Comparison of ENCODE assay signal across 8 cellular contexts in the genomic region with DNA sequence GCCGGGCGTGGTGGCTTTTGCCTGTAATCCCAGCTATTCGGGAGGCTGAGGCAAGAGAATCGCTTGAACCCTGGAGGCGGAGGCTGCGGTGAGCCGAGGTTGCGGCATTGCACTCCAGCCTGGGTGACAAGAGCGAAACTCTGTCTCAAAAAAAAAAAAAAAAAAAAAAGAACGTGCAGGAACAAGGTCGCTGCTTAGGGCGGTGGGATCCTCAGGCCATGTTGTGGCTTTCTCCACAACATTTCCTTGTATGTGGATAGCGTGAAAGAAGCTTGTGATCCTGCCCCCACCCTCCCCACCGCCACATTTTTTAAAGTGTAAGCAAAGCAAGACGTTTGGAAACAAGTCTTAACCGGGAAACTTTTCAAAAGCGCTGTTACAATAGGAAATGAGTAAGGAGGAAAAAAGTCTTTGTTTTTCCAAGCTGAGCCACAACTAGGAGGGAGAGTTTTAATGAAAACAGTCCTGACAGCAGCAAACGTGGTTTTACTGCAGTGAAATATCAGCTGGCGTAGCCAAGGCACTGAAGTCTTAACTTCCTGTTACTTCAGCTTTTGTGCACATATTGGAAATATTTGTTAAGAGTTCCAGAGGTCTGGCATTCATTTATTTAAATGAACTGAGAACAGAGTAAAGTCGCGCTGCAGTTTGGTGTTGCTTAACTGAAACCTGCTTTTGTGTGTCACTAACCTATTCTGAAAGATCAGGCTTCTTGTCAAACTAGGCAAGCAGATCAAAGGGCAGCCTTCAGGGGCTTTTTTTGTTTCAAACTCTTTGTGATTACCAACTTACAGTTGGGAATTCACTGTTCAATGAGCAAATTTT. TPM values are rescaled to one million over a fixed set of nuclear protein-coding genes. Genes with fewer than 3 reads are reported as not detected.
DNase-seq lines count a peak whose midpoint lies in the region; ATAC-seq, FAIRE-seq and TF ChIP-seq lines count a peak whose summit lies in the region.

No MANE protein-coding gene starts in this region.

- peak overlapping the region; percentile 95 for H3K4me3 Mint-ChIP-seq in chondrocyte (ENCODE audit: unreplicated experiment)
- peak overlapping the region; percentile 93 for H3K4me3 Mint-ChIP-seq in stimulated activated effector memory CD8-positive, alpha-beta T cell treated with anti-CD3 and anti-CD28 coated beads, Interleukin-12 subunit alpha, Interleukin-12 subunit beta, amount 100 ng/mL, for 72 hours

- no peaks in the 10 kb centered on the region for H3K9me3 ChIP-seq in SK-N-SH
- H3K9me3 ChIP-seq in left lung = no peaks in the 10 kb centered on the region

- intact Hi-C loops in left lung (cut with DNase I) = loop anchor here in 1 of 2 donors (5.0 to 10.0 kb wide), 2 partner anchors 139 to 169 kb away; no protein-coding TSS in a partner anchor

- no peaks in the 10 kb centered on the region for H3K9me3 Mint-ChIP-seq in chondrocyte (ENCODE audit: low read depth)
- no peaks in the 10 kb centered on the region for H3K9me3 Mint-ChIP-seq in stimulated activated effector memory CD8-positive, alpha-beta T cell treated with anti-CD3 and anti-CD28 coated beads, Interleukin-12 subunit alpha, Interleukin-12 subunit beta, amount 100 ng/mL, for 72 hours

- no peak for TF ChIP-seq RAD21 in SK-N-SH (IDR thresholded peaks at IDR 0.05; ENCODE audit: low read length)

- no peaks in the 10 kb centered on the region for H3K9me2 ChIP-seq in SK-N-SH

- H3K27me3 ChIP-seq in SK-N-SH (ENCODE audit: insufficient read depth) (no peaks in the 10 kb centered on the region), left lung (no peaks in the 10 kb centered on the region)

- ATAC-seq in left lung = peak; percentile 0
- ATAC-seq in stimulated activated effector memory CD8-positive, alpha-beta T cell treated with anti-CD3 and anti-CD28 coated beads, Interleukin-12 subunit alpha, Interleukin-12 subunit beta, amount 100 ng/mL, for 72 hours = no peak
- ATAC-seq in HG03097 (IDR thresholded peaks at IDR 0.05; ENCODE audit: low FRiP score, unreplicated experiment) = no peak
- no peak for ATAC-seq in HG03520 (IDR thresholded peaks at IDR 0.05; ENCODE audit: unreplicated experiment)

- peak in 1 of 2 experiments; percentile 59; a peak in 2 of 4 replicates for TF ChIP-seq EP300 in SK-N-SH (IDR thresholded peaks at IDR 0.05; ENCODE audit: borderline replicate concordance in 1 of 2, low read depth in 1 of 2, low read length in 1 of 2)

- H3K27ac ChIP-seq in SK-N-SH (ENCODE audit: low read depth in 2 of 2, low read length in 1 of 2) = peak overlapping the region; percentile 76 to 99
- peak overlapping the region; percentile 95 to 99 for H3K27ac ChIP-seq in left lung

- no peak overlapping the region for H2AFZ ChIP-seq in SK-N-SH (ENCODE audit: low read depth)

- peak overlapping the region; percentile 99 for H3K9ac ChIP-seq in SK-N-SH

- no peaks in the 10 kb centered on the region for H3K27me3 Mint-ChIP-seq in chondrocyte (ENCODE audit: low read depth)

- H3K4me3 ChIP-seq in AG09309 (ENCODE audit: control insufficient read depth, low read depth, low read length) (peak overlapping the region; percentile 93), SK-N-SH (ENCODE audit: low read depth in 2 of 2, low read length in 1 of 2) (peak overlapping the region; percentile 74 to 93), left lung (peak overlapping the region; percentile 10 to 87)

- peak overlapping the region; percentile 98 for H3K27ac Mint-ChIP-seq in chondrocyte (ENCODE audit: unreplicated experiment)
- peak overlapping the region; percentile 98 for H3K27ac Mint-ChIP-seq in stimulated activated effector memory CD8-positive, alpha-beta T cell treated with anti-CD3 and anti-CD28 coated beads, Interleukin-12 subunit alpha, Interleukin-12 subunit beta, amount 100 ng/mL, for 72 hours

- CTCF ChIA-PET in SK-N-SH (lab: Yijun Ruan, JAX) = interaction anchor here (0.7 to 6.2 kb wide), 31 partner anchors 8 to 212 kb away, joined by 3 to 66 read pairs (median 4); no protein-coding TSS in a partner anchor

- H3K4me2 ChIP-seq in SK-N-SH = peak overlapping the region; percentile 86

- TF ChIP-seq CTCF in AG09309 (IDR thresholded peaks at IDR 0.05; ENCODE audit: control insufficient read depth, insufficient read depth, low read depth, low read length, missing control alignments) (no peak), SK-N-SH (IDR thresholded peaks at IDR 0.05) (no peak), chondrocyte (IDR thresholded peaks at IDR 0.05) (no peak), left lung (IDR thresholded peaks at IDR 0.05) (no peak)

- DNase-seq in AG09309 (ENCODE audit: low read depth) (peak; percentile 98), H54 (ENCODE audit: insufficient read length, low spot score) (no peak), SK-N-SH (no peak), chondrocyte (ENCODE audit: low spot score) (no peak), left lung (peak in 1 of 2 donors; percentile 71)
- no peak for DNase-seq in stimulated activated effector memory CD8-positive, alpha-beta T cell treated with anti-CD3 and anti-CD28 coated beads, Interleukin-12 subunit alpha, Interleukin-12 subunit beta, amount 100 ng/mL, for 72 hours (ENCODE audit: low spot score in 2 of 2)

- H3K79me2 ChIP-seq in SK-N-SH (ENCODE audit: insufficient read depth) = peaks cover 91% of the 10 kb centered on the region

- H3K4me1 ChIP-seq in SK-N-SH (ENCODE audit: control insufficient read depth in 1 of 2, insufficient read depth in 2 of 2, low read depth in 1 of 2, low read length in 1 of 2) (peaks cover 27 to 38% of the 10 kb centered on the region in 2 experiments; a peak in 3 of 4 replicates), left lung (peaks cover 25 to 63% of the 10 kb centered on the region in 2 donors)

- H3K4me1 Mint-ChIP-seq in chondrocyte (ENCODE audit: low read depth) = peaks cover 54% of the 10 kb centered on the region
- peaks cover 52% of the 10 kb centered on the region for H3K4me1 Mint-ChIP-seq in stimulated activated effector memory CD8-positive, alpha-beta T cell treated with anti-CD3 and anti-CD28 coated beads, Interleukin-12 subunit alpha, Interleukin-12 subunit beta, amount 100 ng/mL, for 72 hours

- peaks cover 19% of the 10 kb centered on the region for H3K36me3 Mint-ChIP-seq in chondrocyte (ENCODE audit: low read depth)
- H3K36me3 Mint-ChIP-seq in stimulated activated effector memory CD8-positive, alpha-beta T cell treated with anti-CD3 and anti-CD28 coated beads, Interleukin-12 subunit alpha, Interleukin-12 subunit beta, amount 100 ng/mL, for 72 hours = peaks cover 90% of the 10 kb centered on the region

- POLR2A ChIA-PET in SK-N-SH (lab: Yijun Ruan, JAX) = interaction anchor here (1.3 kb wide), 1 partner anchor 141 kb away, joined by 4 read pairs; no protein-coding TSS in a partner anchor

- H3K36me3 ChIP-seq in SK-N-SH (replicated peaks in 1 of 2; ENCODE audit: control insufficient read depth in 1 of 2, insufficient read depth in 2 of 2, low read length in 1 of 2) = peaks cover 27% of the 10 kb centered on the region in 2 experiments
- peaks cover 0 to 28% of the 10 kb centered on the region in 2 donors for H3K36me3 ChIP-seq in left lung

- no peak for TF ChIP-seq POLR2A in H54 (IDR thresholded peaks at IDR 0.05; ENCODE audit: low read depth, low read length)

- WGBS in SK-N-SH (ENCODE audit: low lambda C conversion rate) = 39% methylated on average over 21 of the region's 21 CpGs

- FAIRE-seq in H54 (lab: Jason Lieb, UNC) = peak; percentile 91

- peaks cover 26% of the 10 kb centered on the region for H4K20me1 ChIP-seq in SK-N-SH (ENCODE audit: insufficient read depth)

- peaks cover 31% of the 10 kb centered on the region for H3F3A ChIP-seq in SK-N-SH (replicated peaks; ENCODE audit: insufficient read depth)

TF ChIP-seq in SK-N-SH, 30 proteins besides CTCF, POLR2A, EP300 and RAD21 (continues in another document):
- TF ChIP-seq TEAD4 (IDR thresholded peaks at IDR 0.05; ENCODE audit: borderline replicate concordance, insufficient read depth) = 0 out of 2 replicates have a peak, but pooled peaks have one; percentile 19
- peak; percentile 90 for TF ChIP-seq MXI1 (IDR thresholded peaks at IDR 0.05; ENCODE audit: low read depth, low read length)
- peak; percentile 98 for TF ChIP-seq SIN3A (IDR thresholded peaks at IDR 0.05; ENCODE audit: borderline replicate concordance, low read depth, low read length)
- no peak for TF ChIP-seq YY1 (IDR thresholded peaks at IDR 0.05; ENCODE audit: low read depth)
- TF ChIP-seq, protein P1, sequence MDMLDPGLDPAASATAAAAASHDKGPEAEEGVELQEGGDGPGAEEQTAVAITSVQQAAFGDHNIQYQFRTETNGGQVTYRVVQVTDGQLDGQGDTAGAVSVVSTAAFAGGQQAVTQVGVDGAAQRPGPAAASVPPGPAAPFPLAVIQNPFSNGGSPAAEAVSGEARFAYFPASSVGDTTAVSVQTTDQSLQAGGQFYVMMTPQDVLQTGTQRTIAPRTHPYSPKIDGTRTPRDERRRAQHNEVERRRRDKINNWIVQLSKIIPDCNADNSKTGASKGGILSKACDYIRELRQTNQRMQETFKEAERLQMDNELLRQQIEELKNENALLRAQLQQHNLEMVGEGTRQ (IDR thresholded peaks at IDR 0.05; ENCODE audit: borderline replicate concordance, low read depth, low read length) = no peak
- no peak for TF ChIP-seq ZBTB33 (IDR thresholded peaks at IDR 0.05; ENCODE audit: borderline replicate concordance, low read depth)

RNA-seq across cellular contexts. Expression of gene TGIF1, which starts 3.8 kb away (rescaled TPM):
- 82.3 and 113 TPM in 2 replicates for polyA plus RNA-seq in SK-N-SH (2012; rRNA removed)
- 78.8 and 86.9 TPM in 2 replicates for polyA plus RNA-seq in SK-N-SH (2012; cell fraction: cytosol; rRNA removed)
- 121 and 190 TPM in 2 replicates for polyA plus RNA-seq in SK-N-SH (2012; cell fraction: nucleus; rRNA removed)
- total RNA-seq in chondrocyte (26.5 to 67.0 TPM (median 58.5 TPM) in 3 replicates), left lung (10 to 100 TPM; 42.6 to 60.0 TPM)
